Comparison of ENCODE assay signal across 16 cellular contexts in genomic region chr15:41921167-41921566, GRCh38. TPM values are rescaled to one million over a fixed set of nuclear protein-coding genes. Genes with fewer than 3 reads are reported as not detected.
DNase-seq lines count a peak whose midpoint lies in the region; ATAC-seq and TF ChIP-seq lines count a peak whose summit lies in the region.
"Had no signal": no experiment of that assay in that cellular context is flagged by ENCODE, and none has a peak within 500 bp of the region (broad histone marks: within the 10 kb centered on the region; RNA-seq: fewer than 3 reads in every experiment).

No MANE protein-coding gene starts in this region.

- H3K36me3 ChIP-seq in HEK293 (ENCODE audit: control insufficient read depth in 2 of 2, insufficient read depth in 1 of 2, low read length in 2 of 2) (peaks cover 0 to 15% of the 10 kb centered on the region in 2 experiments; a peak in 1 of 3 replicates), brain microvascular endothelial cell (replicated peaks) (peaks cover 10% of the 10 kb centered on the region), hepatocyte (replicated peaks; ENCODE audit: insufficient read depth, low read depth) (no peaks in the 10 kb centered on the region), HAP-1 (replicated peaks) (peaks cover 7% of the 10 kb centered on the region; the same call in 1 of the 2 replicates)
- H3K36me3 ChIP-seq: prostate gland had no signal

- no peaks in the 10 kb centered on the region for H4K20me1 ChIP-seq in hepatocyte (ENCODE audit: insufficient read depth, poor library complexity, severe bottlenecking)

- no peak overlapping the region for H2AFZ ChIP-seq in hepatocyte

- H3K9me2 ChIP-seq in hepatocyte (replicated peaks; ENCODE audit: insufficient read depth): no peaks in the 10 kb centered on the region

- no peaks in the 10 kb centered on the region for H3K4me1 ChIP-seq in HEK293 (ENCODE audit: control insufficient read depth, insufficient read depth, low read length)
- peaks cover 51% of the 10 kb centered on the region for H3K4me1 ChIP-seq in hepatocyte (ENCODE audit: insufficient read depth)
- no peaks in the 10 kb centered on the region; the same call in 1 of the 2 replicates for H3K4me1 ChIP-seq in HAP-1

- peaks cover 80 to 91% of the 10 kb centered on the region in 2 donors for H3K36me3 Mint-ChIP-seq in stimulated activated naive B cell treated with anti-CD40 and anti-IgM and Interleukin-4, amounts not matched to agents 10 μg/mL and 1 μg/mL and 100 μg/mL, for 72 hours

- H3K4me3 ChIP-seq in HEK293 (ENCODE audit: low read depth, low read length): no peak overlapping the region
- no peak overlapping the region for H3K4me3 ChIP-seq in brain microvascular endothelial cell (ENCODE audit: low read depth, low read length)
- no peak overlapping the region for H3K4me3 ChIP-seq in hepatocyte
- no peak overlapping the region for H3K4me3 ChIP-seq in HAP-1
- H3K4me3 ChIP-seq: MG63, prostate gland had no signal

- peaks cover 63 to 100% of the 10 kb centered on the region in 2 donors for H3K4me1 Mint-ChIP-seq in stimulated activated naive B cell treated with anti-CD40 and anti-IgM and Interleukin-4, amounts not matched to agents 10 μg/mL and 1 μg/mL and 100 μg/mL, for 72 hours

- H3K27me3 ChIP-seq in brain microvascular endothelial cell (replicated peaks) (no peaks in the 10 kb centered on the region), hepatocyte (no peaks in the 10 kb centered on the region), HAP-1 (ENCODE audit: low read depth) (no peaks in the 10 kb centered on the region)
- H3K27me3 ChIP-seq: MG63 had no signal

- peak overlapping the region; percentile 80 for H3K27ac Mint-ChIP-seq in stimulated activated naive B cell treated with anti-CD40 and anti-IgM and Interleukin-4, amounts not matched to agents 10 μg/mL and 1 μg/mL and 100 μg/mL, for 72 hours
- H3K27ac Mint-ChIP-seq: endodermal cell had no signal

- CTCF ChIA-PET in HEK293 (lab: Yijun Ruan, JAX): no interaction called here

- no peaks in the 10 kb centered on the region for H3K9me3 ChIP-seq in HEK293 (ENCODE audit: control insufficient read depth, insufficient read depth, low read depth, low read length)
- no peaks in the 10 kb centered on the region for H3K9me3 ChIP-seq in hepatocyte (ENCODE audit: low read depth)
- H3K9me3 ChIP-seq in HAP-1: no peaks in the 10 kb centered on the region
- H3K9me3 ChIP-seq: MG63, prostate gland had no signal

- ATAC-seq in stimulated activated naive B cell treated with anti-CD40 and anti-IgM and Interleukin-4, amounts not matched to agents 10 μg/mL and 1 μg/mL and 100 μg/mL, for 72 hours (replicated peaks): no peak
- no peak for ATAC-seq in HG03095 (IDR thresholded peaks at IDR 0.05; ENCODE audit: unreplicated experiment)

- TF ChIP-seq CTCF in HEK293 (tag by site-specific recombination; IDR thresholded peaks at IDR 0.05) (no peak), brain microvascular endothelial cell (IDR thresholded peaks at IDR 0.05; ENCODE audit: low read depth, low read length, missing control alignments) (no peak), hepatocyte (IDR thresholded peaks at IDR 0.05; ENCODE audit: poor library complexity) (no peak)

- POLR2A ChIA-PET in HEK293 (lab: Yijun Ruan, JAX): no interaction called here

- peaks cover 23% of the 10 kb centered on the region for H3K79me2 ChIP-seq in hepatocyte

- peak overlapping the region; percentile 17 to 19 for H3K4me3 Mint-ChIP-seq in stimulated activated naive B cell treated with anti-CD40 and anti-IgM and Interleukin-4, amounts not matched to agents 10 μg/mL and 1 μg/mL and 100 μg/mL, for 72 hours
- H3K4me3 Mint-ChIP-seq: endodermal cell had no signal

- peak overlapping the region; percentile 35 for H3K4me2 ChIP-seq in hepatocyte

- in situ Hi-C loops in brain microvascular endothelial cell (cut with HindIII; ENCODE audit: low pct_ligation_motif_present, low sequenced_read_pairs) (no loop called here), HAP-1 (cut with MboI; ENCODE audit: low sequenced_read_pairs) (no loop called here)

- H3K27ac ChIP-seq in HEK293 (ENCODE audit: extremely low read depth, low read depth, low read length) (no peak overlapping the region), brain microvascular endothelial cell (peak overlapping the region; percentile 31), hepatocyte (peak overlapping the region; percentile 88)
- H3K27ac ChIP-seq: prostate gland had no signal

- 66% methylated on average over 9 of the region's 9 CpGs for WGBS in hepatocyte (ENCODE audit: low lambda C conversion rate, missing lambda C conversion rate)

- no peaks in the 10 kb centered on the region for H3K27me3 Mint-ChIP-seq in stimulated activated naive B cell treated with anti-CD40 and anti-IgM and Interleukin-4, amounts not matched to agents 10 μg/mL and 1 μg/mL and 100 μg/mL, for 72 hours

- no peak for DNase-seq in brain microvascular endothelial cell
- DNase-seq in hepatocyte (ENCODE audit: low spot score): no peak
- no peak for DNase-seq in stimulated activated naive B cell treated with anti-CD40 and anti-IgM and Interleukin-4, amounts not matched to agents 10 μg/mL and 1 μg/mL and 100 μg/mL, for 72 hours
- no peak for DNase-seq in HAP-1 (ENCODE audit: low spot score in 2 of 2)
- DNase-seq in NCI-H1092 (lab: John Stamatoyannopoulos, UW): no peak
- no peak for DNase-seq in NCI-H2171 treated with DMSO at 0.1 percent for 48 hours (lab: John Stamatoyannopoulos, UW)
- DNase-seq: activated CD4-positive, CD25-positive, alpha-beta regulatory T cell treated with anti-CD3 and anti-CD28 coated beads, Interleukin-2, amount 50 U/mL, for 72 hours; activated naive CD4-positive, alpha-beta T cell; caudate nucleus; endodermal cell; MG63; NCI-H2029; NCI-H748 treated with DMSO at 0.1 percent for 48 hours had no signal

- peaks cover 12 to 16% of the 10 kb centered on the region in 2 donors for H3K9me3 Mint-ChIP-seq in stimulated activated naive B cell treated with anti-CD40 and anti-IgM and Interleukin-4, amounts not matched to agents 10 μg/mL and 1 μg/mL and 100 μg/mL, for 72 hours
- H3K9me3 Mint-ChIP-seq: endodermal cell had no signal

TF ChIP-seq in HEK293, 187 proteins besides CTCF, POLR2A, EP300 and RAD21:
- TF ChIP-seq ZNF311 (tag by site-specific recombination; IDR thresholded peaks at IDR 0.05; ENCODE audit: borderline replicate concordance) (no peak), SETDB1 (IDR thresholded peaks at IDR 0.05; ENCODE audit: insufficient read length, low read length) (no peak), ZIC2 (tag by site-specific recombination; IDR thresholded peaks at IDR 0.05) (peak; percentile 16; the same call in 1 of the 2 replicates), KLF10 (tag by site-specific recombination; IDR thresholded peaks at IDR 0.05) (no peak), ZNF138 (tag by site-specific recombination; IDR thresholded peaks at IDR 0.05; ENCODE audit: borderline replicate concordance) (no peak), ZNF830 (tag by site-specific recombination; IDR thresholded peaks at IDR 0.05; ENCODE audit: low read depth) (no peak), ZNF843 (tag by site-specific recombination; IDR thresholded peaks at IDR 0.05) (no peak), ZNF510 (tag by site-specific recombination; IDR thresholded peaks at IDR 0.05; ENCODE audit: insufficient replicate concordance) (no peak), ZNF747 (tag by site-specific recombination; IDR thresholded peaks at IDR 0.05) (no peak)

RNA-seq across cellular contexts. Expression of gene SPTBN5, which starts 27.3 kb away (rescaled TPM):
- 1.7 and 2.0 TPM in 2 replicates for total RNA-seq in hepatocyte
- polyA plus RNA-seq in hepatocyte: 1.9 and 2.6 TPM in 2 replicates

RNA-seq across cellular contexts. Expression of gene EHD4, which starts 51.2 kb away (rescaled TPM):
- 26.4 and 27.3 TPM in 2 replicates for total RNA-seq in hepatocyte
- polyA plus RNA-seq in hepatocyte: 30.9 and 34.7 TPM in 2 replicates
